2 cellular contexts compared by ENCODE assay signal in the genomic region with DNA sequence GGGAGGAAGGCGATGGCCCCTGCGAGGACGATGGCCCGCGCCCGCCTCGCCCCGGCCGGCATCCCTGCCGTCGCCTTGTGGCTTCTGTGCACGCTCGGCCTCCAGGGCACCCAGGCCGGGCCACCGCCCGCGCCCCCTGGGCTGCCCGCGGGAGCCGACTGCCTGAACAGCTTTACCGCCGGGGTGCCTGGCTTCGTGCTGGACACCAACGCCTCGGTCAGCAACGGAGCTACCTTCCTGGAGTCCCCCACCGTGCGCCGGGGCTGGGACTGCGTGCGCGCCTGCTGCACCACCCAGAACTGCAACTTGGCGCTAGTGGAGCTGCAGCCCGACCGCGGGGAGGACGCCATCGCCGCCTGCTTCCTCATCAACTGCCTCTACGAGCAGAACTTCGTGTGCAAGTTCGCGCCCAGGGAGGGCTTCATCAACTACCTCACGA.
A peak's percentile ranks its signal among the peaks of the same experiment; 100 is the strongest.
TF ChIP-seq lines count a peak whose summit lies in the region.

No MANE protein-coding gene starts in this region.

TF ChIP-seq in SK-N-SH, 30 proteins besides CTCF, POLR2A, EP300 and RAD21:
- TF ChIP-seq, protein P1, sequence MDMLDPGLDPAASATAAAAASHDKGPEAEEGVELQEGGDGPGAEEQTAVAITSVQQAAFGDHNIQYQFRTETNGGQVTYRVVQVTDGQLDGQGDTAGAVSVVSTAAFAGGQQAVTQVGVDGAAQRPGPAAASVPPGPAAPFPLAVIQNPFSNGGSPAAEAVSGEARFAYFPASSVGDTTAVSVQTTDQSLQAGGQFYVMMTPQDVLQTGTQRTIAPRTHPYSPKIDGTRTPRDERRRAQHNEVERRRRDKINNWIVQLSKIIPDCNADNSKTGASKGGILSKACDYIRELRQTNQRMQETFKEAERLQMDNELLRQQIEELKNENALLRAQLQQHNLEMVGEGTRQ (IDR thresholded peaks at IDR 0.05; ENCODE audit: borderline replicate concordance, low read depth, low read length) = no peak
- TF ChIP-seq FOSL2 (IDR thresholded peaks at IDR 0.05; ENCODE audit: borderline replicate concordance, low read depth) = no peak

TF ChIP-seq in HepG2, 621 proteins besides CTCF, POLR2A, EP300 and RAD21:
- TF ChIP-seq, protein P2, sequence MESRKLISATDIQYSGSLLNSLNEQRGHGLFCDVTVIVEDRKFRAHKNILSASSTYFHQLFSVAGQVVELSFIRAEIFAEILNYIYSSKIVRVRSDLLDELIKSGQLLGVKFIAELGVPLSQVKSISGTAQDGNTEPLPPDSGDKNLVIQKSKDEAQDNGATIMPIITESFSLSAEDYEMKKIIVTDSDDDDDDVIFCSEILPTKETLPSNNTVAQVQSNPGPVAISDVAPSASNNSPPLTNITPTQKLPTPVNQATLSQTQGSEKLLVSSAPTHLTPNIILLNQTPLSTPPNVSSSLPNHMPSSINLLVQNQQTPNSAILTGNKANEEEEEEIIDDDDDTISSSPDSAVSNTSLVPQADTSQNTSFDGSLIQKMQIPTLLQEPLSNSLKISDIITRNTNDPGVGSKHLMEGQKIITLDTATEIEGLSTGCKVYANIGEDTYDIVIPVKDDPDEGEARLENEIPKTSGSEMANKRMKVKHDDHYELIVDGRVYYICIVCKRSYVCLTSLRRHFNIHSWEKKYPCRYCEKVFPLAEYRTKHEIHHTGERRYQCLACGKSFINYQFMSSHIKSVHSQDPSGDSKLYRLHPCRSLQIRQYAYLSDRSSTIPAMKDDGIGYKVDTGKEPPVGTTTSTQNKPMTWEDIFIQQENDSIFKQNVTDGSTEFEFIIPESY (CRISPR knock-in tag; IDR thresholded peaks at IDR 0.05) = peak; percentile 57; the same call in 1 of the 2 replicates
- no peak for TF ChIP-seq ZBTB38 (CRISPR knock-in tag; IDR thresholded peaks at IDR 0.05)
